In the genomic region with DNA sequence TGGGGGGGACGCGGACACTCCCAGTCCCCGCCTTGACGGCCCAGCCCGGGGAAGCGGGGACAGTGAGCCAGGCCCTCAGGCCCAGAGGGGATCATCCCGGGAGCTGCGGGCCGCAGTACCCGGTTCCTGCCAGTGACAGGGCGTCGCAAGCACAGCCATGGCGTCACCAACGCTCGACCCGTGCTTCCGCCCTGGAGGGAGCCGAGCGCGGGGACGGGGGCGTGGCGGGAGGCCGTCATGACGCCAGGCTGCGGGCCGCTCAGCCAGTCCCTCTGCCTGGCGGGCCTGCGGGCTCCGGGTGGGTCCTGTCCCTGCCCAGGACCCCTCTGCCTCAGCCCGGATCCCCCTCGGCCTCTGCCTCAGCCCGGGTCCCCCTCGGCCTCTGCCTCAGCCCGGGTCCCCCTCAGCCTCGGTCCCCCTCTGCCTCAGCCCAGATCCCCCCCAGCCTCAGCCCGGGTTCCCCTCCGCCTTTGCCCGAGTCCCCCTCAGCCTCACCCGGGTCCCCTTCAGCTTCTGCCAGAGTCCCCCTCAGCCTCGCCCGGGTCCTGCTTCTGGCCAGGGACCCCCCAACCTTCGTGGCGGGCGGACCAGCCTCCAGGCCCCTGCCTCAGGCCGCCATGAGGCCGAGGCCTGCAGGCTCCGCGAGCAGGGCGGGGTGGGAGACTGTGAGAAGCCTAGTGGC, we compare ENCODE assay signal across 1 cellular context.
TF ChIP-seq lines count a peak whose summit lies in the region.

No MANE protein-coding gene starts in this region.

TF ChIP-seq in H1, 55 proteins besides CTCF, POLR2A, EP300 and RAD21:
- no peak for TF ChIP-seq SIX5 (IDR thresholded peaks at IDR 0.05; ENCODE audit: low read depth, low read length)
- TF ChIP-seq SIN3A (conservative IDR thresholded peaks at IDR 0.05 in 1 of 2, IDR thresholded peaks at IDR 0.05 in 1 of 2; ENCODE audit: low read depth in 1 of 2, low read length in 2 of 2), result no peak
- no peak for TF ChIP-seq PHF8 (conservative IDR thresholded peaks at IDR 0.05; ENCODE audit: low read depth, low read length)
- no peak for TF ChIP-seq FOSL1 (IDR thresholded peaks at IDR 0.05; ENCODE audit: insufficient read depth, low read depth, low read length)
- TF ChIP-seq SIRT6 (IDR thresholded peaks at IDR 0.05; ENCODE audit: low read length), result no peak
- TF ChIP-seq SAP30 (IDR thresholded peaks at IDR 0.05; ENCODE audit: insufficient read depth, insufficient replicate concordance, low read length), result no peak
- TF ChIP-seq BRCA1 (IDR thresholded peaks at IDR 0.05; ENCODE audit: low read depth, low read length), result no peak
- TF ChIP-seq, protein P1, sequence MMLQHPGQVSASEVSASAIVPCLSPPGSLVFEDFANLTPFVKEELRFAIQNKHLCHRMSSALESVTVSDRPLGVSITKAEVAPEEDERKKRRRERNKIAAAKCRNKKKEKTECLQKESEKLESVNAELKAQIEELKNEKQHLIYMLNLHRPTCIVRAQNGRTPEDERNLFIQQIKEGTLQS (IDR thresholded peaks at IDR 0.05; ENCODE audit: insufficient read depth, low read depth, low read length), result no peak
- no peak for TF ChIP-seq EGR1 (IDR thresholded peaks at IDR 0.05; ENCODE audit: borderline replicate concordance, low read depth, low read length)
- TF ChIP-seq RNF2 (IDR thresholded peaks at IDR 0.05; ENCODE audit: borderline replicate concordance, low read depth, low read length, missing control alignments, poor library complexity, severe bottlenecking), result no peak
- TF ChIP-seq POLR2AphosphoS5 (IDR thresholded peaks at IDR 0.05; ENCODE audit: low read depth, low read length), result no peak
